ENCODE assay signal across 8 cellular contexts in genomic region chrX:40094041-40094899, GRCh38. TPM values are rescaled to one million over a fixed set of nuclear protein-coding genes. Genes with fewer than 3 reads are reported as not detected.
DNase-seq lines count a peak whose midpoint lies in the region; ATAC-seq and TF ChIP-seq lines count a peak whose summit lies in the region.

No MANE protein-coding gene starts in this region.

- H3K9me3 Mint-ChIP-seq in activated CD4-positive, alpha-beta memory T cell treated with anti-CD3 and anti-CD28 coated beads, Interleukin-2, amount 10 ng/mL, durations not matched to agents 7 days and 5 days: no peaks in the 10 kb centered on the region

- H4K8ac ChIP-seq in neuronal stem cell (ENCODE audit: low read depth, low read length): no peak overlapping the region

- no peaks in the 10 kb centered on the region for H3K27me3 Mint-ChIP-seq in activated CD4-positive, alpha-beta memory T cell treated with anti-CD3 and anti-CD28 coated beads, Interleukin-2, amount 10 ng/mL, durations not matched to agents 7 days and 5 days

- WGBS in neuronal stem cell (ENCODE audit: extremely low coverage in 2 of 2, insufficient read length in 2 of 2, insufficient replicate concordance in 1 of 2), 2 donors: no CpG with 5 or more reads among the region's 76 CpGs

- H3K4me1 ChIP-seq in HUES6 (ENCODE audit: control insufficient read depth, insufficient read depth, low read length) (peaks cover 27% of the 10 kb centered on the region; the same call in 1 of the 2 replicates), foreskin keratinocyte (peaks cover 8% of the 10 kb centered on the region), neuronal stem cell (ENCODE audit: control insufficient read depth in 2 of 2, insufficient read depth in 1 of 2, low read depth in 1 of 2, low read length in 2 of 2) (peaks cover 6 to 13% of the 10 kb centered on the region in 2 donors)

- DNase-seq in AG20443 (ENCODE audit: low spot score) (peak; percentile 36), foreskin keratinocyte (no peak), neuronal stem cell (ENCODE audit: low spot score) (no peak), GM19240 (ENCODE audit: insufficient read length, low spot score) (no peak)
- DNase-seq in activated CD4-positive, alpha-beta memory T cell treated with anti-CD3 and anti-CD28 coated beads, Interleukin-2, amount 10 ng/mL, durations not matched to agents 7 days and 5 days: peak; percentile 54

- no peak overlapping the region for H4K91ac ChIP-seq in neuronal stem cell (ENCODE audit: low read depth, low read length, poor library complexity)

- no peak overlapping the region for H2AK5ac ChIP-seq in neuronal stem cell (ENCODE audit: low read depth, low read length)

- H2AFZ ChIP-seq in neuronal stem cell (ENCODE audit: low read length): no peak overlapping the region

- peak overlapping the region; percentile 31 for H3K23ac ChIP-seq in neuronal stem cell (ENCODE audit: low read depth, low read length, poor library complexity)

- H3K4me3 ChIP-seq in HUES6 (ENCODE audit: low read depth, low read length) (peak overlapping the region; percentile 66), neuronal stem cell (ENCODE audit: low read length in 2 of 2) (peak overlapping the region; percentile 60 to 67)

- H2BK120ac ChIP-seq in neuronal stem cell (ENCODE audit: low read depth, low read length): no peak overlapping the region

- no peak overlapping the region for H2BK15ac ChIP-seq in neuronal stem cell (ENCODE audit: low read length)

- no peak overlapping the region for H3K4ac ChIP-seq in neuronal stem cell (ENCODE audit: low read length)

- H3K36me3 Mint-ChIP-seq in activated CD4-positive, alpha-beta memory T cell treated with anti-CD3 and anti-CD28 coated beads, Interleukin-2, amount 10 ng/mL, durations not matched to agents 7 days and 5 days (ENCODE audit: low read depth): peaks cover 10% of the 10 kb centered on the region

- H2BK5ac ChIP-seq in neuronal stem cell (ENCODE audit: low read length): no peak overlapping the region

- peaks cover 32% of the 10 kb centered on the region for H3K4me1 Mint-ChIP-seq in activated CD4-positive, alpha-beta memory T cell treated with anti-CD3 and anti-CD28 coated beads, Interleukin-2, amount 10 ng/mL, durations not matched to agents 7 days and 5 days

- peak overlapping the region; percentile 57 for H3K18ac ChIP-seq in neuronal stem cell (ENCODE audit: low read length)

- H3K27ac ChIP-seq in HUES6 (ENCODE audit: low read depth, low read length) (peak overlapping the region; percentile 28; the same call in 1 of the 2 replicates), foreskin keratinocyte (peak overlapping the region; percentile 43), neuronal stem cell (replicated peaks; ENCODE audit: low read length) (no peak overlapping the region)

- H3K79me1 ChIP-seq in neuronal stem cell (ENCODE audit: low read depth, low read length): peaks cover 5% of the 10 kb centered on the region

- H3K9me3 ChIP-seq in HUES6 (ENCODE audit: control insufficient read depth, insufficient read depth, low read depth, low read length): no peaks in the 10 kb centered on the region
- no peaks in the 10 kb centered on the region for H3K9me3 ChIP-seq in neuronal stem cell (replicated peaks in 1 of 2; ENCODE audit: control insufficient read depth in 2 of 2, insufficient read depth in 1 of 2, low read depth in 1 of 2, low read length in 2 of 2)

- peak overlapping the region; percentile 93 for H3K9ac ChIP-seq in HUES6 (ENCODE audit: low read length)
- no peak overlapping the region for H3K9ac ChIP-seq in neuronal stem cell (ENCODE audit: low read depth, low read length, poor library complexity)

- peak overlapping the region; percentile 56 for H3K14ac ChIP-seq in neuronal stem cell (ENCODE audit: low read length)

- CTCF ChIA-PET in activated CD4-positive, alpha-beta memory T cell treated with anti-CD3 and anti-CD28 coated beads, Interleukin-2, amount 10 ng/mL, durations not matched to agents 7 days and 5 days (lab: Charles Lee): interaction anchor here (1.0 to 2.0 kb wide), 2 partner anchors 29 to 78 kb away, joined by 3 to 6 read pairs; no protein-coding TSS in a partner anchor

- peaks cover 28% of the 10 kb centered on the region for H3K27me3 ChIP-seq in HUES6 (ENCODE audit: control insufficient read depth, insufficient read depth, low read length)
- no peaks in the 10 kb centered on the region for H3K27me3 ChIP-seq in foreskin keratinocyte
- H3K27me3 ChIP-seq in neuronal stem cell (ENCODE audit: control insufficient read depth in 3 of 3, insufficient read depth in 3 of 3, low read depth in 1 of 3, low read length in 3 of 3): peaks cover 0 to 33% (median 0%) of the 10 kb centered on the region in 3 experiments

- H3K36me3 ChIP-seq in HUES6 (ENCODE audit: control insufficient read depth, insufficient read depth, low read length) (no peaks in the 10 kb centered on the region), neuronal stem cell (replicated peaks in 1 of 2; ENCODE audit: control insufficient read depth in 2 of 2, insufficient read depth in 2 of 2, low read length in 2 of 2) (no peaks in the 10 kb centered on the region)

- H3K4me2 ChIP-seq in neuronal stem cell (ENCODE audit: insufficient read depth, low read length, poor library complexity, severe bottlenecking): peak overlapping the region; percentile 77

- peak overlapping the region; percentile 92 for H3K4me3 Mint-ChIP-seq in activated CD4-positive, alpha-beta memory T cell treated with anti-CD3 and anti-CD28 coated beads, Interleukin-2, amount 10 ng/mL, durations not matched to agents 7 days and 5 days

- H3K27ac Mint-ChIP-seq in activated CD4-positive, alpha-beta memory T cell treated with anti-CD3 and anti-CD28 coated beads, Interleukin-2, amount 10 ng/mL, durations not matched to agents 7 days and 5 days: peak overlapping the region; percentile 56

- no peak overlapping the region for H2BK12ac ChIP-seq in neuronal stem cell (ENCODE audit: low read length)

- ATAC-seq in foreskin keratinocyte (peak; percentile 23), GM21367 (IDR thresholded peaks at IDR 0.05; ENCODE audit: unreplicated experiment) (no peak), HG02870 (IDR thresholded peaks at IDR 0.05; ENCODE audit: unreplicated experiment) (no peak)

- TF ChIP-seq CTCF in foreskin keratinocyte (conservative IDR thresholded peaks at IDR 0.05): no peak

- POLR2A ChIA-PET in activated CD4-positive, alpha-beta memory T cell treated with anti-CD3 and anti-CD28 coated beads, Interleukin-2, amount 10 ng/mL, durations not matched to agents 7 days and 5 days (lab: Charles Lee): interaction anchor here (1.6 to 18.0 kb wide), 5 partner anchors 11 to 277 kb away, joined by 3 to 387 read pairs (median 14); no protein-coding TSS in a partner anchor

RNA-seq across cellular contexts. Expression of gene BCOR, which starts 3.5 kb away (rescaled TPM):
- total RNA-seq in activated CD4-positive, alpha-beta memory T cell treated with anti-CD3 and anti-CD28 coated beads, Interleukin-2, amount 10 ng/mL, durations not matched to agents 7 days and 5 days: 10 to 100 TPM; 46.6 to 46.8 TPM
- total RNA-seq in foreskin keratinocyte: 20.4 and 22.5 TPM in 2 replicates
- polyA plus RNA-seq in foreskin keratinocyte: 6.7 and 6.8 TPM in 2 replicates
- polyA plus RNA-seq in neuronal stem cell (2013, experiment 1 of 2): 5.4 TPM
- 5.2 TPM for polyA plus RNA-seq in neuronal stem cell (2013, experiment 2 of 2)

Comparison
In these comparisons a context has a peak if more than half of its experiments do, and no peak if none do; other contexts are left out.
1. DNase-seq: peak in AG20443 (single experiment) and activated CD4-positive, alpha-beta memory T cell treated with anti-CD3 and anti-CD28 coated beads, Interleukin-2, amount 10 ng/mL, durations not matched to agents 7 days and 5 days (single experiment); none in foreskin keratinocyte (0 of 2), neuronal stem cell (single experiment) and GM19240 (single experiment).